ENCODE assay signal across 24 cellular contexts in the genomic region with DNA sequence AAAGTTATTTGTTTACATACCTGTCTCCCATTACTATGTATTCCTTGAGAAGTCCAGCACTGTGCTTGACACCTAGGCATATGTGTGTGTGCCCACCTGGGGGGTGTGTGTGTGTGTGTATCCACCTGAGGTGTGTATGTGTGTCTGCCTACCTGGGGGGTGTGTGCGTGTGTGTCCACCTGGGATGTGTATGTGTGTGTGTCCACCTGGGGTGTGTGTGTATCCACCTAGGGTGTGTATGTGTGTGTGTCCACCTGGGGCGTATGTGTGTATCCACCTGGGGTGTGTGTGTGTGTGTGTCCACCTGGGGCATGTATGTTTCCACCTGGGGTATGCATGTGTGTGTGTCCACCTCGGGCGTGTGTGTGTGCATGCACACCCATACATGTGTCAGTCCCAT.
"Had no signal": no experiment of that assay in that cellular context is flagged by ENCODE, and none has a peak within 500 bp of the region (broad histone marks: within the 10 kb centered on the region; RNA-seq: fewer than 3 reads in every experiment).

No MANE protein-coding gene starts in this region.

- H3K4me1 ChIP-seq: adrenal gland had no signal

- H3K36me3 ChIP-seq: adrenal gland, WERI-Rb-1 had no signal

- H3K4me1 Mint-ChIP-seq: activated naive CD8-positive, alpha-beta T cell treated with anti-CD3 and anti-CD28 coated beads, Interleukin-2, amount 10 ng/mL, durations not matched to agents 7 days and 5 days had no signal

- H3K27me3 ChIP-seq: adrenal gland had no signal

- H3K9me3 Mint-ChIP-seq: activated CD8-positive, alpha-beta T cell treated with anti-CD3 and anti-CD28 coated beads for 36 hours; activated T-cell treated with anti-CD3 and anti-CD28 coated beads, Interleukin-2, amount 50 U/mL, for 72 hours had no signal

- H3K27ac Mint-ChIP-seq: activated CD8-positive, alpha-beta T cell treated with anti-CD3 and anti-CD28 coated beads for 36 hours; activated naive CD8-positive, alpha-beta T cell treated with anti-CD3 and anti-CD28 coated beads, Interleukin-2, amount 10 ng/mL, durations not matched to agents 7 days and 5 days; activated T-cell treated with anti-CD3 and anti-CD28 coated beads, Interleukin-2, amount 50 U/mL, for 72 hours had no signal

- H3K9ac ChIP-seq: SK-N-SH had no signal

- H3K27me3 Mint-ChIP-seq: activated CD8-positive, alpha-beta T cell treated with anti-CD3 and anti-CD28 coated beads for 36 hours; activated naive CD8-positive, alpha-beta T cell treated with anti-CD3 and anti-CD28 coated beads, Interleukin-2, amount 10 ng/mL, durations not matched to agents 7 days and 5 days had no signal

- H3K9me3 ChIP-seq: adrenal gland, SK-N-SH had no signal

- H3K27ac ChIP-seq: adrenal gland, WERI-Rb-1 had no signal

- H3K4me3 Mint-ChIP-seq: activated CD8-positive, alpha-beta T cell treated with anti-CD3 and anti-CD28 coated beads for 36 hours; activated naive CD8-positive, alpha-beta T cell treated with anti-CD3 and anti-CD28 coated beads, Interleukin-2, amount 10 ng/mL, durations not matched to agents 7 days and 5 days; activated T-cell treated with anti-CD3 and anti-CD28 coated beads, Interleukin-2, amount 50 U/mL, for 72 hours had no signal

- ATAC-seq: activated CD8-positive, alpha-beta T cell treated with anti-CD3 and anti-CD28 coated beads for 36 hours; activated T-cell treated with anti-CD3 and anti-CD28 coated beads, Interleukin-2, amount 50 U/mL, for 72 hours; Panc1; Right ventricle myocardium inferior had no signal

- H3K36me3 Mint-ChIP-seq: activated naive CD8-positive, alpha-beta T cell treated with anti-CD3 and anti-CD28 coated beads, Interleukin-2, amount 10 ng/mL, durations not matched to agents 7 days and 5 days had no signal

- H3K4me3 ChIP-seq: adrenal gland had no signal

- DNase-seq: activated CD4-positive, alpha-beta T cell treated with anti-CD3 and anti-CD28 coated beads for 4 hours; activated CD8-positive, alpha-beta memory T cell treated with anti-CD3 and anti-CD28 coated beads, Interleukin-2, amount 50 U/mL, for 4 hours; activated CD8-positive, alpha-beta T cell treated with anti-CD3 and anti-CD28 coated beads for 36 hours; activated naive CD4-positive, alpha-beta T cell treated with anti-CD3 and anti-CD28 coated beads, Interleukin-2, amount 50 U/mL, for 16 hours; activated naive CD8-positive, alpha-beta T cell treated with anti-CD3 and anti-CD28 coated beads, Interleukin-2, amount 10 ng/mL, durations not matched to agents 7 days and 5 days; activated T-cell treated with anti-CD3 and anti-CD28 coated beads, Interleukin-2, amount 50 U/mL, for 72 hours; adrenal gland; anterior cingulate cortex; KG1; NCI-H1092; NCI-H1417; NCI-H1930; NCI-H2107; NCI-H2171 treated with DMSO at 0.1 percent for 48 hours; NCI-H226; NCI-H510A; NCI-H526 treated with DMSO at 0.1 percent for 48 hours; NCI-H82; RPMI8226; SK-N-SH; T-helper 1 cell; WERI-Rb-1 had no signal

- H3K4me2 ChIP-seq: SK-N-SH had no signal
